In genomic region chr4:163878336-163879121, GRCh38 we compare ENCODE assay signal across 21 cellular contexts.
DNase-seq lines count a peak whose midpoint lies in the region; ATAC-seq and TF ChIP-seq lines count a peak whose summit lies in the region.
"Had no signal": no experiment of that assay in that cellular context is flagged by ENCODE, and none has a peak within 500 bp of the region (broad histone marks: within the 10 kb centered on the region; RNA-seq: fewer than 3 reads in every experiment).

No MANE protein-coding gene starts in this region.

- H3K4me3 ChIP-seq in skeletal muscle satellite cell (ENCODE audit: low read length): no peak overlapping the region
- H3K4me3 ChIP-seq in coronary artery: no peak overlapping the region
- H3K4me3 ChIP-seq: body of pancreas, heart right ventricle, K562, SK-N-MC, thyroid gland had no signal

- ATAC-seq in GM18867 (IDR thresholded peaks at IDR 0.05; ENCODE audit: unreplicated experiment) (peak; percentile 64), HG02623 (IDR thresholded peaks at IDR 0.05; ENCODE audit: unreplicated experiment) (peak; percentile 51), HG03432 (IDR thresholded peaks at IDR 0.05; ENCODE audit: unreplicated experiment) (peak; percentile 84), HG03521 (IDR thresholded peaks at IDR 0.05; ENCODE audit: unreplicated experiment) (no peak)
- ATAC-seq: activated CD8-positive, alpha-beta T cell treated with anti-CD3 and anti-CD28 coated beads, Interleukin-2, amount 10 ng/mL, durations not matched to agents 7 days and 5 days; body of pancreas; heart right ventricle; K562; left colon; sciatic nerve; T-helper 17 cell had no signal

- no peak overlapping the region for H3K9ac ChIP-seq in skeletal muscle satellite cell (ENCODE audit: low read depth, low read length)

- DNase-seq in coronary artery (ENCODE audit: low spot score) (no peak), NCI-H526 treated with DMSO at 0.1 percent for 48 hours (lab: John Stamatoyannopoulos, UW) (no peak)
- DNase-seq: activated CD8-positive, alpha-beta T cell treated with anti-CD3 and anti-CD28 coated beads, Interleukin-2, amount 10 ng/mL, durations not matched to agents 7 days and 5 days; activated effector memory CD4-positive, alpha-beta T cell treated with anti-CD3 and anti-CD28 coated beads, Interleukin-2, amount 50 U/mL, for 16 hours; body of pancreas; effector CD4-positive, alpha-beta T cell; heart right ventricle; left colon; NCI-H69; RPMI8226; T-helper 17 cell; thyroid gland had no signal

- TF ChIP-seq CTCF in coronary artery (IDR thresholded peaks at IDR 0.05): no peak

- H3K4me2 ChIP-seq in skeletal muscle satellite cell (ENCODE audit: low read length): peak overlapping the region; percentile 14

- H3K27ac ChIP-seq in coronary artery: no peak overlapping the region
- H3K27ac ChIP-seq: body of pancreas, epithelial cell of prostate, heart right ventricle, SK-N-MC, thyroid gland had no signal

- no peaks in the 10 kb centered on the region for H3K27me3 ChIP-seq in skeletal muscle satellite cell (ENCODE audit: control insufficient read depth, insufficient read depth, low read length)
- H3K27me3 ChIP-seq: body of pancreas, heart right ventricle, thyroid gland had no signal

- H3K9me3 ChIP-seq in skeletal muscle satellite cell (replicated peaks; ENCODE audit: low read length): no peaks in the 10 kb centered on the region
- H3K9me3 ChIP-seq: body of pancreas, thyroid gland had no signal

- peaks cover 10% of the 10 kb centered on the region for H3K4me1 ChIP-seq in skeletal muscle satellite cell (ENCODE audit: control insufficient read depth, insufficient read depth, low read length)
- H3K4me1 ChIP-seq: body of pancreas, heart right ventricle, thyroid gland had no signal

- no peaks in the 10 kb centered on the region for H3K36me3 ChIP-seq in skeletal muscle satellite cell (ENCODE audit: insufficient read depth, low read length)
- H3K36me3 ChIP-seq: heart right ventricle, thyroid gland had no signal
